7 cellular contexts compared by ENCODE assay signal in genomic region chr1:229664133-229664689, GRCh38. TPM values are rescaled to one million over a fixed set of nuclear protein-coding genes. Genes with fewer than 3 reads are reported as not detected.
DNase-seq lines count a peak whose midpoint lies in the region; ATAC-seq, FAIRE-seq and TF ChIP-seq lines count a peak whose summit lies in the region.

No MANE protein-coding gene starts in this region.

- DNase-seq in SK-N-SH (peak; percentile 46), retinal pigment epithelial cell (ENCODE audit: low read depth) (peak; percentile 54), H54 (ENCODE audit: insufficient read length, low spot score) (no peak)
- DNase-seq in activated naive CD8-positive, alpha-beta T cell treated with anti-CD3 and anti-CD28 coated beads, Interleukin-2, amount 10 ng/mL, durations not matched to agents 7 days and 5 days = peak; percentile 54

- no peak overlapping the region for H3K4me3 Mint-ChIP-seq in activated naive CD8-positive, alpha-beta T cell treated with anti-CD3 and anti-CD28 coated beads, Interleukin-2, amount 10 ng/mL, durations not matched to agents 7 days and 5 days

- peak overlapping the region in 1 of 2 experiments; percentile 80; a peak in 2 of 4 replicates for H3K27ac ChIP-seq in SK-N-SH (ENCODE audit: low read depth in 2 of 2, low read length in 1 of 2)

- peaks cover 11 to 29% of the 10 kb centered on the region in 2 experiments for H3K36me3 ChIP-seq in SK-N-SH (replicated peaks in 1 of 2; ENCODE audit: control insufficient read depth in 1 of 2, insufficient read depth in 2 of 2, low read length in 1 of 2)

- H3K27me3 Mint-ChIP-seq in activated naive CD8-positive, alpha-beta T cell treated with anti-CD3 and anti-CD28 coated beads, Interleukin-2, amount 10 ng/mL, durations not matched to agents 7 days and 5 days = no peaks in the 10 kb centered on the region

- no peak for TF ChIP-seq CTCF in SK-N-SH (IDR thresholded peaks at IDR 0.05)
- no peak for TF ChIP-seq CTCF in retinal pigment epithelial cell (conservative IDR thresholded peaks at IDR 0.05; ENCODE audit: low read depth, low read length)

- no peaks in the 10 kb centered on the region for H3K9me2 ChIP-seq in SK-N-SH

- peak in 1 of 2 experiments; percentile 59; a peak in 2 of 4 replicates for TF ChIP-seq EP300 in SK-N-SH (IDR thresholded peaks at IDR 0.05; ENCODE audit: borderline replicate concordance in 1 of 2, low read depth in 1 of 2, low read length in 1 of 2)

- H3K4me3 ChIP-seq in SK-N-SH (ENCODE audit: low read depth in 2 of 2, low read length in 1 of 2) = no peak overlapping the region
- H3K4me3 ChIP-seq in retinal pigment epithelial cell (ENCODE audit: low read length) = no peak overlapping the region

- peak; percentile 29 for TF ChIP-seq RAD21 in SK-N-SH (IDR thresholded peaks at IDR 0.05; ENCODE audit: low read length)

- peak; percentile 48 for ATAC-seq in GM21619 (IDR thresholded peaks at IDR 0.05; ENCODE audit: unreplicated experiment)
- ATAC-seq in activated naive CD8-positive, alpha-beta T cell treated with anti-CD3 and anti-CD28 coated beads, Interleukin-2, amount 10 ng/mL, durations not matched to agents 7 days and 5 days (ENCODE audit: low read depth) = peak; percentile 52
- ATAC-seq in HG03280 (IDR thresholded peaks at IDR 0.05; ENCODE audit: unreplicated experiment) = no peak
- no peak for ATAC-seq in HG03135 (IDR thresholded peaks at IDR 0.05; ENCODE audit: unreplicated experiment)

- H3K4me1 Mint-ChIP-seq in activated naive CD8-positive, alpha-beta T cell treated with anti-CD3 and anti-CD28 coated beads, Interleukin-2, amount 10 ng/mL, durations not matched to agents 7 days and 5 days = peaks cover 3% of the 10 kb centered on the region

- 33% methylated on average over 8 of the region's 9 CpGs for WGBS in SK-N-SH (ENCODE audit: low lambda C conversion rate)

- FAIRE-seq in H54 (lab: Jason Lieb, UNC) = no peak

- TF ChIP-seq POLR2A in H54 (IDR thresholded peaks at IDR 0.05; ENCODE audit: low read depth, low read length) = no peak

- H4K20me1 ChIP-seq in SK-N-SH (ENCODE audit: insufficient read depth) = no peaks in the 10 kb centered on the region

- no peak overlapping the region for H3K27ac Mint-ChIP-seq in activated naive CD8-positive, alpha-beta T cell treated with anti-CD3 and anti-CD28 coated beads, Interleukin-2, amount 10 ng/mL, durations not matched to agents 7 days and 5 days

- POLR2A ChIA-PET in SK-N-SH (lab: Yijun Ruan, JAX) = interaction anchor here (1.0 to 1.7 kb wide), 2 partner anchors 10 to 240 kb away, joined by 3 read pairs; no protein-coding TSS in a partner anchor
- POLR2A ChIA-PET in activated naive CD8-positive, alpha-beta T cell treated with anti-CD3 and anti-CD28 coated beads, Interleukin-2, amount 10 ng/mL, durations not matched to agents 7 days and 5 days (lab: Charles Lee) = no interaction called here

- H3K36me3 Mint-ChIP-seq in activated naive CD8-positive, alpha-beta T cell treated with anti-CD3 and anti-CD28 coated beads, Interleukin-2, amount 10 ng/mL, durations not matched to agents 7 days and 5 days = peaks cover 12% of the 10 kb centered on the region

- H3K9me3 ChIP-seq in SK-N-SH = no peaks in the 10 kb centered on the region

- peaks cover 0 to 27% of the 10 kb centered on the region in 2 experiments; a peak in 1 of 4 replicates for H3K4me1 ChIP-seq in SK-N-SH (ENCODE audit: control insufficient read depth in 1 of 2, insufficient read depth in 2 of 2, low read depth in 1 of 2, low read length in 1 of 2)

- H3K4me2 ChIP-seq in SK-N-SH = no peak overlapping the region

- H2AFZ ChIP-seq in SK-N-SH (ENCODE audit: low read depth) = no peak overlapping the region

- CTCF ChIA-PET in SK-N-SH (lab: Yijun Ruan, JAX) = interaction anchor here (0.7 to 1.2 kb wide), 3 partner anchors 29 to 551 kb away, joined by 3 to 4 read pairs (median 3); no protein-coding TSS in a partner anchor

- H3F3A ChIP-seq in SK-N-SH (replicated peaks; ENCODE audit: insufficient read depth) = no peaks in the 10 kb centered on the region

- no peaks in the 10 kb centered on the region for H3K27me3 ChIP-seq in SK-N-SH (ENCODE audit: insufficient read depth)

- no peak overlapping the region for H3K9ac ChIP-seq in SK-N-SH

- H3K9me3 Mint-ChIP-seq in activated naive CD8-positive, alpha-beta T cell treated with anti-CD3 and anti-CD28 coated beads, Interleukin-2, amount 10 ng/mL, durations not matched to agents 7 days and 5 days = no peaks in the 10 kb centered on the region

- no peaks in the 10 kb centered on the region for H3K79me2 ChIP-seq in SK-N-SH (ENCODE audit: insufficient read depth)

TF ChIP-seq in SK-N-SH, 30 proteins besides CTCF, POLR2A, EP300 and RAD21 (continues in another document):
- TF ChIP-seq TEAD4 (IDR thresholded peaks at IDR 0.05; ENCODE audit: borderline replicate concordance, insufficient read depth) = no peak
- TF ChIP-seq FOSL2 (IDR thresholded peaks at IDR 0.05; ENCODE audit: borderline replicate concordance, low read depth) = no peak
- no peak for TF ChIP-seq SIN3A (IDR thresholded peaks at IDR 0.05; ENCODE audit: borderline replicate concordance, low read depth, low read length)
- TF ChIP-seq JUND (IDR thresholded peaks at IDR 0.05) = no peak
- peak; percentile 86; the same call in 1 of the 2 replicates for TF ChIP-seq RCOR1 (IDR thresholded peaks at IDR 0.05; ENCODE audit: low read length)
- TF ChIP-seq, protein P1, sequence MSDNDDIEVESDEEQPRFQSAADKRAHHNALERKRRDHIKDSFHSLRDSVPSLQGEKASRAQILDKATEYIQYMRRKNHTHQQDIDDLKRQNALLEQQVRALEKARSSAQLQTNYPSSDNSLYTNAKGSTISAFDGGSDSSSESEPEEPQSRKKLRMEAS (IDR thresholded peaks at IDR 0.05; ENCODE audit: low read depth) = no peak
- TF ChIP-seq NFIC (IDR thresholded peaks at IDR 0.05; ENCODE audit: borderline replicate concordance) = peak; percentile 64
- no peak for TF ChIP-seq YY1 (IDR thresholded peaks at IDR 0.05; ENCODE audit: low read depth)
- TF ChIP-seq, protein P2, sequence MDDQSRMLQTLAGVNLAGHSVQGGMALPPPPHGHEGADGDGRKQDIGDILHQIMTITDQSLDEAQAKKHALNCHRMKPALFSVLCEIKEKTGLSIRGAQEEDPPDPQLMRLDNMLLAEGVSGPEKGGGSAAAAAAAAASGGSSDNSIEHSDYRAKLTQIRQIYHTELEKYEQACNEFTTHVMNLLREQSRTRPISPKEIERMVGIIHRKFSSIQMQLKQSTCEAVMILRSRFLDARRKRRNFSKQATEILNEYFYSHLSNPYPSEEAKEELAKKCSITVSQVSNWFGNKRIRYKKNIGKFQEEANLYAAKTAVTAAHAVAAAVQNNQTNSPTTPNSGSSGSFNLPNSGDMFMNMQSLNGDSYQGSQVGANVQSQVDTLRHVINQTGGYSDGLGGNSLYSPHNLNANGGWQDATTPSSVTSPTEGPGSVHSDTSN (IDR thresholded peaks at IDR 0.05) = no peak
- TF ChIP-seq FOXJ3 (CRISPR knock-in tag; IDR thresholded peaks at IDR 0.05) = peak; percentile 29; the same call in 1 of the 2 replicates
- TF ChIP-seq GATA2 (CRISPR knock-in tag; IDR thresholded peaks at IDR 0.05) = peak; percentile 77
- no peak for TF ChIP-seq IRF3 (IDR thresholded peaks at IDR 0.05; ENCODE audit: low read depth, low read length)
- TF ChIP-seq, protein P3, sequence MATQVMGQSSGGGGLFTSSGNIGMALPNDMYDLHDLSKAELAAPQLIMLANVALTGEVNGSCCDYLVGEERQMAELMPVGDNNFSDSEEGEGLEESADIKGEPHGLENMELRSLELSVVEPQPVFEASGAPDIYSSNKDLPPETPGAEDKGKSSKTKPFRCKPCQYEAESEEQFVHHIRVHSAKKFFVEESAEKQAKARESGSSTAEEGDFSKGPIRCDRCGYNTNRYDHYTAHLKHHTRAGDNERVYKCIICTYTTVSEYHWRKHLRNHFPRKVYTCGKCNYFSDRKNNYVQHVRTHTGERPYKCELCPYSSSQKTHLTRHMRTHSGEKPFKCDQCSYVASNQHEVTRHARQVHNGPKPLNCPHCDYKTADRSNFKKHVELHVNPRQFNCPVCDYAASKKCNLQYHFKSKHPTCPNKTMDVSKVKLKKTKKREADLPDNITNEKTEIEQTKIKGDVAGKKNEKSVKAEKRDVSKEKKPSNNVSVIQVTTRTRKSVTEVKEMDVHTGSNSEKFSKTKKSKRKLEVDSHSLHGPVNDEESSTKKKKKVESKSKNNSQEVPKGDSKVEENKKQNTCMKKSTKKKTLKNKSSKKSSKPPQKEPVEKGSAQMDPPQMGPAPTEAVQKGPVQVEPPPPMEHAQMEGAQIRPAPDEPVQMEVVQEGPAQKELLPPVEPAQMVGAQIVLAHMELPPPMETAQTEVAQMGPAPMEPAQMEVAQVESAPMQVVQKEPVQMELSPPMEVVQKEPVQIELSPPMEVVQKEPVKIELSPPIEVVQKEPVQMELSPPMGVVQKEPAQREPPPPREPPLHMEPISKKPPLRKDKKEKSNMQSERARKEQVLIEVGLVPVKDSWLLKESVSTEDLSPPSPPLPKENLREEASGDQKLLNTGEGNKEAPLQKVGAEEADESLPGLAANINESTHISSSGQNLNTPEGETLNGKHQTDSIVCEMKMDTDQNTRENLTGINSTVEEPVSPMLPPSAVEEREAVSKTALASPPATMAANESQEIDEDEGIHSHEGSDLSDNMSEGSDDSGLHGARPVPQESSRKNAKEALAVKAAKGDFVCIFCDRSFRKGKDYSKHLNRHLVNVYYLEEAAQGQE (IDR thresholded peaks at IDR 0.05; ENCODE audit: low read depth, low read length) = no peak

RNA-seq across cellular contexts. Expression of gene URB2, which starts 38.2 kb away (rescaled TPM):
- polyA plus RNA-seq in SK-N-SH (2012; rRNA removed) = 8.2 and 11.3 TPM in 2 replicates
- 5.7 and 8.1 TPM in 2 replicates for polyA plus RNA-seq in SK-N-SH (2012; cell fraction: cytosol; rRNA removed)
- polyA plus RNA-seq in SK-N-SH (2012; cell fraction: nucleus; rRNA removed) = 10.6 and 16.1 TPM in 2 replicates
- total RNA-seq in activated naive CD8-positive, alpha-beta T cell treated with anti-CD3 and anti-CD28 coated beads, Interleukin-2, amount 10 ng/mL, durations not matched to agents 7 days and 5 days = 10 to 100 TPM; 10.6 to 10.9 TPM

RNA-seq across cellular contexts. Expression of gene TAF5L, which starts 38.3 kb away (rescaled TPM):
- 17.1 and 19.1 TPM in 2 replicates for polyA plus RNA-seq in SK-N-SH (2012; rRNA removed)
- polyA plus RNA-seq in SK-N-SH (2012; cell fraction: cytosol; rRNA removed) = 14.2 and 17.9 TPM in 2 replicates
- polyA plus RNA-seq in SK-N-SH (2012; cell fraction: nucleus; rRNA removed) = 21.3 and 25.7 TPM in 2 replicates
- total RNA-seq in activated naive CD8-positive, alpha-beta T cell treated with anti-CD3 and anti-CD28 coated beads, Interleukin-2, amount 10 ng/mL, durations not matched to agents 7 days and 5 days = 10 to 100 TPM; 23.4 to 24.6 TPM

Comparison
In these comparisons a context has a peak if more than half of its experiments do, and no peak if none do; other contexts are left out.
1. ATAC-seq: peak in GM21619 (single experiment) and activated naive CD8-positive, alpha-beta T cell treated with anti-CD3 and anti-CD28 coated beads, Interleukin-2, amount 10 ng/mL, durations not matched to agents 7 days and 5 days (single experiment); none in HG03280 (single experiment) and HG03135 (single experiment).